In genomic region chr2:169824373-169825333, GRCh38 we compare ENCODE assay signal across 1 cellular context.
TF ChIP-seq lines count a peak whose summit lies in the region.

Gene METTL5, minus strand, starts transcription at chr2:169824905. Its CDS starts 308 bp downstream, at chr2:169824597.

TF ChIP-seq in HepG2, 621 proteins besides CTCF, POLR2A, EP300 and RAD21 (continued from another document and continues in another):
- TF ChIP-seq ZBED4 (CRISPR knock-in tag; IDR thresholded peaks at IDR 0.05; ENCODE audit: borderline replicate concordance), result peak; percentile 74; the same call in 1 of the 2 replicates
- TF ChIP-seq ZNF891 (CRISPR knock-in tag; IDR thresholded peaks at IDR 0.05), result peak; percentile 97
- TF ChIP-seq ZNF33B (CRISPR knock-in tag; IDR thresholded peaks at IDR 0.05), result peak; percentile 91
- TF ChIP-seq ZMYM3 (CRISPR knock-in tag; IDR thresholded peaks at IDR 0.05), result peak; percentile 52; the same call in 1 of the 2 replicates
- TF ChIP-seq CAMTA2 (CRISPR knock-in tag; IDR thresholded peaks at IDR 0.05; ENCODE audit: borderline replicate concordance), result no peak
- peak; percentile 100 for TF ChIP-seq SALL2 (CRISPR knock-in tag; IDR thresholded peaks at IDR 0.05)
- peak; percentile 81; the same call in 1 of the 2 replicates for TF ChIP-seq WIZ (CRISPR knock-in tag; IDR thresholded peaks at IDR 0.05)
- peak; percentile 98 for TF ChIP-seq ARNT2 (CRISPR knock-in tag; IDR thresholded peaks at IDR 0.05; ENCODE audit: low read depth)
- TF ChIP-seq GPN1 (CRISPR knock-in tag; IDR thresholded peaks at IDR 0.05; ENCODE audit: borderline replicate concordance), result no peak
- TF ChIP-seq NR2F1 (CRISPR knock-in tag; IDR thresholded peaks at IDR 0.05), result no peak
- TF ChIP-seq RFX5 (IDR thresholded peaks at IDR 0.05; ENCODE audit: low read depth, low read length), result no peak
- TF ChIP-seq ZNF276 (CRISPR knock-in tag; IDR thresholded peaks at IDR 0.05; ENCODE audit: low read depth), result peak; percentile 84; the same call in 1 of the 2 replicates
- TF ChIP-seq KDM6A (CRISPR knock-in tag; IDR thresholded peaks at IDR 0.05; ENCODE audit: low read depth), result no peak
- TF ChIP-seq JUNB (CRISPR knock-in tag; IDR thresholded peaks at IDR 0.05; ENCODE audit: borderline replicate concordance), result no peak
- no peak for TF ChIP-seq ZBTB42 (CRISPR knock-in tag; IDR thresholded peaks at IDR 0.05)
- peak; percentile 94 for TF ChIP-seq BORCS8-MEF2B (CRISPR knock-in tag; IDR thresholded peaks at IDR 0.05)
- peak; percentile 96 for TF ChIP-seq RBFOX2 (IDR thresholded peaks at IDR 0.05; ENCODE audit: low read depth, low read length)
- no peak; the same call in none of the 2 replicates for TF ChIP-seq ZSCAN5A (CRISPR knock-in tag; IDR thresholded peaks at IDR 0.05; ENCODE audit: borderline replicate concordance)
- peak; percentile 41 for TF ChIP-seq ZHX1 (CRISPR knock-in tag; IDR thresholded peaks at IDR 0.05; ENCODE audit: low read depth)
- no peak for TF ChIP-seq RELA (CRISPR knock-in tag; IDR thresholded peaks at IDR 0.05)
- peak; percentile 74 for TF ChIP-seq FOXO1 (CRISPR knock-in tag; IDR thresholded peaks at IDR 0.05)
- peak; percentile 86 for TF ChIP-seq ZNF709 (CRISPR knock-in tag; IDR thresholded peaks at IDR 0.05)
- peak; percentile 83; the same call in 1 of the 2 replicates for TF ChIP-seq ZNF367 (CRISPR knock-in tag; IDR thresholded peaks at IDR 0.05; ENCODE audit: borderline replicate concordance)
- TF ChIP-seq ZBTB26 (CRISPR knock-in tag; IDR thresholded peaks at IDR 0.05; ENCODE audit: borderline replicate concordance), result peak; percentile 83
- peak; percentile 90 for TF ChIP-seq MXD4 (CRISPR knock-in tag; IDR thresholded peaks at IDR 0.05)
- TF ChIP-seq THAP7 (CRISPR knock-in tag; IDR thresholded peaks at IDR 0.05), result peak; percentile 35; the same call in 1 of the 2 replicates
- peak; percentile 97 for TF ChIP-seq BCL3 (CRISPR knock-in tag; IDR thresholded peaks at IDR 0.05)
- TF ChIP-seq ZNF335 (CRISPR knock-in tag; IDR thresholded peaks at IDR 0.05), result peak; percentile 37; the same call in 1 of the 2 replicates
- TF ChIP-seq HMGXB4 (CRISPR knock-in tag; IDR thresholded peaks at IDR 0.05; ENCODE audit: borderline replicate concordance in 1 of 2, low read depth in 1 of 2), result peak; percentile 99 to 100
- peak; percentile 79; the same call in 1 of the 2 replicates for TF ChIP-seq CREBL2 (CRISPR knock-in tag; IDR thresholded peaks at IDR 0.05; ENCODE audit: borderline replicate concordance)
- TF ChIP-seq NFATC3 (CRISPR knock-in tag; IDR thresholded peaks at IDR 0.05), result no peak
- no peak for TF ChIP-seq ZNF737 (CRISPR knock-in tag; IDR thresholded peaks at IDR 0.05; ENCODE audit: borderline replicate concordance)
- no peak for TF ChIP-seq ZNF720 (CRISPR knock-in tag; IDR thresholded peaks at IDR 0.05)
- TF ChIP-seq AKAP8 (CRISPR knock-in tag; IDR thresholded peaks at IDR 0.05), result peak; percentile 93
- TF ChIP-seq ZNF850 (CRISPR knock-in tag; conservative IDR thresholded peaks at IDR 0.05), result 0 out of 2 replicates have a peak, but pooled peaks have one; percentile 67
- TF ChIP-seq ZNF264 (CRISPR knock-in tag; IDR thresholded peaks at IDR 0.05), result peak; percentile 20; the same call in 1 of the 2 replicates
- 0 out of 2 replicates have a peak, but pooled peaks have one; percentile 52 for TF ChIP-seq DDIT3 (CRISPR knock-in tag; IDR thresholded peaks at IDR 0.05)
- no peak for TF ChIP-seq HOXA9 (CRISPR knock-in tag; IDR thresholded peaks at IDR 0.05; ENCODE audit: borderline replicate concordance)
- peak; percentile 81; the same call in 1 of the 2 replicates for TF ChIP-seq ZNF746 (CRISPR knock-in tag; IDR thresholded peaks at IDR 0.05)
- peak; percentile 95 for TF ChIP-seq ZNF883 (CRISPR knock-in tag; IDR thresholded peaks at IDR 0.05; ENCODE audit: not compliant biosample characterization)
- peak; percentile 84 for TF ChIP-seq ZBTB43 (CRISPR knock-in tag; conservative IDR thresholded peaks at IDR 0.05)
- TF ChIP-seq ZNF446 (CRISPR knock-in tag; IDR thresholded peaks at IDR 0.05), result 0 out of 2 replicates have a peak, but pooled peaks have one; percentile 64
- peak; percentile 75; the same call in 1 of the 2 replicates for TF ChIP-seq ZSCAN9 (CRISPR knock-in tag; IDR thresholded peaks at IDR 0.05; ENCODE audit: borderline replicate concordance)
- TF ChIP-seq ZNF784 (CRISPR knock-in tag; IDR thresholded peaks at IDR 0.05; ENCODE audit: borderline replicate concordance), result peak; percentile 98
- 0 out of 2 replicates have a peak, but pooled peaks have one; percentile 86 for TF ChIP-seq FIP1L1 (IDR thresholded peaks at IDR 0.05; ENCODE audit: borderline replicate concordance, insufficient read depth, low read depth, low read length)
